Comparison of ENCODE assay signal across 23 cellular contexts in genomic region chr17:6789146-6789545, GRCh38. TPM values are rescaled to one million over a fixed set of nuclear protein-coding genes. Genes with fewer than 3 reads are reported as not detected.
DNase-seq lines count a peak whose midpoint lies in the region; ATAC-seq, FAIRE-seq and TF ChIP-seq lines count a peak whose summit lies in the region.
"Had no signal": no experiment of that assay in that cellular context is flagged by ENCODE, and none has a peak within 500 bp of the region (broad histone marks: within the 10 kb centered on the region; RNA-seq: fewer than 3 reads in every experiment).

No MANE protein-coding gene starts in this region.

- no peaks in the 10 kb centered on the region for H3K27me3 ChIP-seq in RWPE2 (ENCODE audit: insufficient read depth, poor library complexity, severe bottlenecking)
- no peaks in the 10 kb centered on the region for H3K27me3 ChIP-seq in keratinocyte (ENCODE audit: control insufficient read depth, extremely low read depth, insufficient read depth, low read length)
- no peaks in the 10 kb centered on the region for H3K27me3 ChIP-seq in Karpas-422 (ENCODE audit: low read length)

- H4K20me1 ChIP-seq in keratinocyte (ENCODE audit: control insufficient read depth, extremely low read depth, insufficient read depth, low read length) = no peaks in the 10 kb centered on the region
- no peaks in the 10 kb centered on the region for H4K20me1 ChIP-seq in Karpas-422 (ENCODE audit: insufficient read depth, low read depth, low read length)

- H3K9ac ChIP-seq in keratinocyte (ENCODE audit: control insufficient read depth, extremely low read depth, insufficient read depth, low read length) (no peak overlapping the region), Karpas-422 (ENCODE audit: low read length) (no peak overlapping the region)
- H3K9ac ChIP-seq: GM23248 had no signal

- POLR2A ChIA-PET in RWPE1 (lab: Yijun Ruan, JAX; ENCODE audit: low non-redundant PET) = no interaction called here

- dilution Hi-C loops in keratinocyte (cut with MboI; ENCODE audit: extremely low pct_ligation_motif_present, low sequenced_read_pairs) = no loop called here

- H3K27ac ChIP-seq in RWPE1 = peak overlapping the region; percentile 23; the same call in 1 of the 2 replicates
- no peak overlapping the region for H3K27ac ChIP-seq in RWPE2 (ENCODE audit: poor library complexity, severe bottlenecking)
- H3K27ac ChIP-seq in keratinocyte (ENCODE audit: control insufficient read depth, insufficient read depth, low read length) = no peak overlapping the region
- H3K27ac ChIP-seq in Karpas-422 (ENCODE audit: low read length) = no peak overlapping the region
- H3K27ac ChIP-seq: GM23248 had no signal

- TF ChIP-seq CTCF in RWPE1 (conservative IDR thresholded peaks at IDR 0.05; ENCODE audit: low read depth) (no peak), RWPE2 (IDR thresholded peaks at IDR 0.05; ENCODE audit: poor library complexity, severe bottlenecking) (no peak), epithelial cell of esophagus (IDR thresholded peaks at IDR 0.05; ENCODE audit: insufficient read depth, low read depth, low read length, missing control alignments) (no peak), keratinocyte (optimal IDR thresholded peaks at IDR 0.05 in 1 of 3, IDR thresholded peaks at IDR 0.05 in 1 of 3, conservative IDR thresholded peaks at IDR 0.05 in 1 of 3; ENCODE audit: extremely low read depth in 1 of 3, insufficient read depth in 2 of 3, low read length in 3 of 3) (no peak)

- no peaks in the 10 kb centered on the region for H3K9me2 ChIP-seq in Karpas-422 (replicated peaks; ENCODE audit: insufficient read depth, low read length)

- H3K4me2 ChIP-seq in keratinocyte (ENCODE audit: control insufficient read depth, extremely low read depth, insufficient read depth, low read depth, low read length) (peak overlapping the region; percentile 42), Karpas-422 (ENCODE audit: low read depth, low read length, poor library complexity, severe bottlenecking) (no peak overlapping the region)

- H3K9me3 ChIP-seq in RWPE2 (ENCODE audit: severe bottlenecking) (no peaks in the 10 kb centered on the region), keratinocyte (ENCODE audit: control insufficient read depth, low read depth, low read length) (no peaks in the 10 kb centered on the region), Karpas-422 (ENCODE audit: low read length) (no peaks in the 10 kb centered on the region)

- H3K4me3 ChIP-seq in RWPE2 (ENCODE audit: severe bottlenecking) (no peak overlapping the region), epithelial cell of esophagus (ENCODE audit: low read length) (no peak overlapping the region), keratinocyte (ENCODE audit: control insufficient read depth in 2 of 3, extremely low read depth in 1 of 3, insufficient read depth in 2 of 3, low read depth in 1 of 3, low read length in 3 of 3) (no peak overlapping the region), Karpas-422 (ENCODE audit: low read length) (no peak overlapping the region)
- H3K4me3 ChIP-seq: GM12878, GM23248 had no signal

- peak; percentile 34 for FAIRE-seq in keratinocyte (lab: Jason Lieb, UNC)
- FAIRE-seq: G401.6, GM12878, GM19239, H1 had no signal

- CTCF ChIA-PET in RWPE1 (lab: Yijun Ruan, JAX) = no interaction called here

- H3K79me2 ChIP-seq in keratinocyte (ENCODE audit: control insufficient read depth, insufficient read depth, low read length) (no peaks in the 10 kb centered on the region), Karpas-422 (ENCODE audit: low read length) (no peaks in the 10 kb centered on the region)

- H3K9me1 ChIP-seq in keratinocyte (ENCODE audit: control insufficient read depth, extremely low read depth, insufficient read depth, low read length) = no peaks in the 10 kb centered on the region

- DNase-seq in RWPE1 (ENCODE audit: low spot score) (no peak), RWPE2 (ENCODE audit: low spot score) (no peak), epithelial cell of esophagus (ENCODE audit: low read depth) (peak; percentile 72), keratinocyte (ENCODE audit: low read depth, low spot score) (no peak), cerebellar nuclear complex (lab: John Stamatoyannopoulos, UW) (no peak), Karpas-422 (no peak)
- DNase-seq: C1 segment of cervical spinal cord; Calu3; CD4-positive, alpha-beta memory T cell; COR-L47; DMS53; DMS79 treated with DMSO at 0.1 percent for 48 hours; GM23248; H7; HCEC 1CT had no signal

- peak; percentile 23; the same call in 2 of the 3 replicates for ATAC-seq in RWPE2 (ENCODE audit: low read depth)
- ATAC-seq: GM12878 had no signal

- no peaks in the 10 kb centered on the region for H3K36me3 ChIP-seq in RWPE2 (ENCODE audit: low read depth)
- no peaks in the 10 kb centered on the region for H3K36me3 ChIP-seq in keratinocyte (ENCODE audit: control insufficient read depth in 2 of 2, extremely low read depth in 1 of 2, insufficient read depth in 2 of 2, low read length in 2 of 2)
- no peaks in the 10 kb centered on the region for H3K36me3 ChIP-seq in Karpas-422 (ENCODE audit: insufficient read depth, low read length)

- H2AFZ ChIP-seq in keratinocyte (ENCODE audit: control insufficient read depth, low read length) (no peak overlapping the region), Karpas-422 (ENCODE audit: low read length) (no peak overlapping the region)
- H2AFZ ChIP-seq: GM23248 had no signal

- H3K4me1 ChIP-seq in RWPE2 (ENCODE audit: insufficient read depth, poor library complexity, severe bottlenecking) (peaks cover 19% of the 10 kb centered on the region), keratinocyte (ENCODE audit: control insufficient read depth, extremely low read depth, insufficient read depth, low read length) (peaks cover 24% of the 10 kb centered on the region), Karpas-422 (ENCODE audit: low read length) (no peaks in the 10 kb centered on the region)

RNA-seq across cellular contexts. Expression of gene FBXO39, which starts 13.1 kb away (rescaled TPM):
- 1.9 to 3.3 TPM (median 2.5 TPM) in 3 replicates for polyA plus RNA-seq in keratinocyte
- polyA plus RNA-seq in keratinocyte (2011; ENCODE audit: low read depth) = 0.61 TPM
- polyA plus RNA-seq in keratinocyte (2011; cell fraction: cytosol; rRNA removed) = 1.5 and 2.4 TPM in 2 replicates
- polyA plus RNA-seq in keratinocyte (2011; cell fraction: nucleus; rRNA removed) = 3.9 and 4.4 TPM in 2 replicates
- polyA plus RNA-seq in keratinocyte (2012; ENCODE audit: low replicate concordance) = 0.27 and 1.1 TPM in 2 replicates
- polyA minus RNA-seq in keratinocyte = 0.92 to 2.1 TPM in 2 of 3 replicates, not detected in the other
- polyA minus RNA-seq in keratinocyte (2011; cell fraction: cytosol; rRNA and poly(A)+ RNA removed) = not detected
- polyA minus RNA-seq in keratinocyte (2011; cell fraction: nucleus; rRNA and poly(A)+ RNA removed) = 1.5 and 1.9 TPM in 2 replicates
- not detected in 2 replicates for total RNA-seq in Karpas-422 (2014; rRNA removed; shearing (Covaris generic); ENCODE audit: low replicate concordance)
- total RNA-seq: A172, A673, H7 had no signal
- polyA plus RNA-seq: GM23248 had no signal

RNA-seq across cellular contexts. Expression of gene XAF1, which starts 33.3 kb away (rescaled TPM):
- 5.6 to 10.6 TPM (median 8.9 TPM) in 3 replicates for polyA plus RNA-seq in keratinocyte
- polyA plus RNA-seq in keratinocyte (2011; ENCODE audit: low read depth) = 0.10 TPM
- polyA plus RNA-seq in keratinocyte (2011; cell fraction: cytosol; rRNA removed) = 4.4 and 4.7 TPM in 2 replicates
- 21.9 and 25.1 TPM in 2 replicates for polyA plus RNA-seq in keratinocyte (2011; cell fraction: nucleus; rRNA removed)
- polyA plus RNA-seq in keratinocyte (2012; ENCODE audit: low replicate concordance) = 0.18 and 22.5 TPM in 2 replicates
- polyA minus RNA-seq in keratinocyte = 23.2 to 78.4 TPM (median 28.7 TPM) in 3 replicates
- polyA minus RNA-seq in keratinocyte (2011; cell fraction: cytosol; rRNA and poly(A)+ RNA removed) = 8.1 TPM
- 12.0 and 19.1 TPM in 2 replicates for polyA minus RNA-seq in keratinocyte (2011; cell fraction: nucleus; rRNA and poly(A)+ RNA removed)
- 4.7 and 8.3 TPM in 2 replicates for total RNA-seq in Karpas-422 (2014; rRNA removed; shearing (Covaris generic); ENCODE audit: low replicate concordance)
- total RNA-seq: A172, A673, H1, H7 had no signal
- polyA plus RNA-seq: H1 had no signal

RNA-seq across cellular contexts. Expression of gene TEKT1, which starts 42.4 kb away (rescaled TPM):
- not detected in 3 replicates for polyA plus RNA-seq in keratinocyte
- not detected for polyA plus RNA-seq in keratinocyte (2011; ENCODE audit: low read depth)
- polyA plus RNA-seq in keratinocyte (2011; cell fraction: cytosol; rRNA removed) = not detected in 2 replicates
- polyA plus RNA-seq in keratinocyte (2011; cell fraction: nucleus; rRNA removed) = not detected in 2 replicates
- not detected in 2 replicates for polyA plus RNA-seq in keratinocyte (2012; ENCODE audit: low replicate concordance)
- not detected in 3 replicates for polyA minus RNA-seq in keratinocyte
- polyA minus RNA-seq in keratinocyte (2011; cell fraction: cytosol; rRNA and poly(A)+ RNA removed) = not detected
- not detected in 2 replicates for polyA minus RNA-seq in keratinocyte (2011; cell fraction: nucleus; rRNA and poly(A)+ RNA removed)
- not detected in 2 replicates for total RNA-seq in Karpas-422 (2014; rRNA removed; shearing (Covaris generic); ENCODE audit: low replicate concordance)
- total RNA-seq: A172; A673; Calu3; CD4-positive, alpha-beta memory T cell; Daoy; GM12878; GM23248; H1; H7 had no signal
- polyA plus RNA-seq: BJ; CD4-positive, alpha-beta memory T cell; GM12878; GM23248; H1 had no signal
